Comparison of ENCODE assay signal across 23 cellular contexts in genomic region chr2:207655000-207655399, GRCh38. TPM values are rescaled to one million over a fixed set of nuclear protein-coding genes. Genes with fewer than 3 reads are reported as not detected.
DNase-seq lines count a peak whose midpoint lies in the region; ATAC-seq, FAIRE-seq and TF ChIP-seq lines count a peak whose summit lies in the region.
"Had no signal": no experiment of that assay in that cellular context is flagged by ENCODE, and none has a peak within 500 bp of the region (broad histone marks: within the 10 kb centered on the region; RNA-seq: fewer than 3 reads in every experiment).

No MANE protein-coding gene starts in this region.

- H3K27ac ChIP-seq in GM23248: no peak overlapping the region
- H3K27ac ChIP-seq in K562 (ENCODE audit: extremely low read depth, low read depth, low read length): no peak overlapping the region
- no peak overlapping the region for H3K27ac ChIP-seq in trophoblast cell (ENCODE audit: low read depth, low read length)
- H3K27ac ChIP-seq: C4-2B had no signal

- H3K9me3 ChIP-seq in GM23248 (ENCODE audit: low read depth) (no peaks in the 10 kb centered on the region), K562 (replicated peaks; ENCODE audit: control insufficient read depth, insufficient read depth, low read depth, low read length) (no peaks in the 10 kb centered on the region), trophoblast cell (ENCODE audit: insufficient read depth, low read depth, low read length) (no peaks in the 10 kb centered on the region)
- H3K9me3 ChIP-seq: Caco-2 had no signal

- CTCF ChIA-PET in K562 (lab: Yijun Ruan, JAX; ENCODE audit: low intra/inter-chr PET ratio): no interaction called here

- H3K4ac ChIP-seq in trophoblast cell (ENCODE audit: low read depth, low read length): no peak overlapping the region

- no peak overlapping the region for H4K8ac ChIP-seq in trophoblast cell (ENCODE audit: low read depth, low read length)

- H2AFZ ChIP-seq in GM23248 (no peak overlapping the region), K562 (ENCODE audit: low read depth, low read length) (peak overlapping the region; percentile 72), trophoblast cell (ENCODE audit: insufficient read depth, low read length, poor library complexity) (no peak overlapping the region)

- H4K12ac ChIP-seq in trophoblast cell (ENCODE audit: low read depth, low read length): no peak overlapping the region

- TF ChIP-seq CTCF in K562 (IDR thresholded peaks at IDR 0.05 in 2 of 3, conservative IDR thresholded peaks at IDR 0.05 in 1 of 3; ENCODE audit: insufficient read depth in 2 of 3, low read depth in 1 of 3, low read length in 3 of 3): no peak

- peak; percentile 27 for DNase-seq in AG20443 (ENCODE audit: low spot score)
- DNase-seq in GM23248: peak; percentile 2
- no peak for DNase-seq in K562 (ENCODE audit: extremely low read depth in 1 of 4, low spot score in 3 of 4)
- DNase-seq in trophoblast cell: peak; percentile 34 to 84
- DNase-seq in SHP77 treated with DMSO at 0.1 percent for 48 hours (lab: John Stamatoyannopoulos, UW): no peak
- DNase-seq in medulla oblongata (ENCODE audit: extremely low spot score): no peak
- DNase-seq in activated naive CD4-positive, alpha-beta T cell treated with Interleukin-2 at 50 U/mL for 16 hours: no peak
- DNase-seq in GDM1 (lab: John Stamatoyannopoulos, UW): no peak
- DNase-seq: CD8-positive, alpha-beta T cell; DMS 273 treated with DMSO at 0.1 percent for 48 hours; DMS79; Kasumi-1; NCI-H1092 treated with DMSO at 0.1 percent for 48 hours; NCI-H1436 treated with DMSO at 0.1 percent for 48 hours; NCI-H187 treated with DMSO at 0.1 percent for 48 hours; NCI-H2107; NCI-H526 treated with DMSO at 0.1 percent for 48 hours; RPMI8226; SHP77 had no signal

- H3K18ac ChIP-seq in trophoblast cell (ENCODE audit: low read length): no peak overlapping the region

- H3K9ac ChIP-seq in GM23248 (no peak overlapping the region), K562 (ENCODE audit: insufficient read depth in 1 of 2, low read depth in 2 of 2, low read length in 2 of 2) (no peak overlapping the region), trophoblast cell (ENCODE audit: low read length) (no peak overlapping the region)

- POLR2A ChIA-PET in K562 (lab: Yijun Ruan, JAX): no interaction called here

- no peaks in the 10 kb centered on the region for H3K79me1 ChIP-seq in trophoblast cell (ENCODE audit: low read length)

- H3K79me2 ChIP-seq in GM23248 (ENCODE audit: insufficient read depth) (no peaks in the 10 kb centered on the region), K562 (ENCODE audit: control insufficient read depth, insufficient read depth, low read length) (no peaks in the 10 kb centered on the region), trophoblast cell (ENCODE audit: control insufficient read depth, insufficient read depth, low read length, poor library complexity) (peaks cover 2% of the 10 kb centered on the region)

- intact Hi-C loops in K562 (cut with micrococcal nuclease): no loop called here

- H3K4me3 ChIP-seq in GM23248 (no peak overlapping the region), K562 (no peak overlapping the region), trophoblast cell (ENCODE audit: low read depth, low read length) (no peak overlapping the region)
- H3K4me3 ChIP-seq: GM12878 had no signal

- H3K4me2 ChIP-seq in GM23248 (ENCODE audit: unreplicated experiment) (no peak overlapping the region), K562 (ENCODE audit: insufficient read depth, low read length) (no peak overlapping the region), trophoblast cell (ENCODE audit: low read length) (no peak overlapping the region)

- no peak overlapping the region for H4K91ac ChIP-seq in trophoblast cell (ENCODE audit: low read depth, low read length)

- TF ChIP-seq EP300 in K562 (IDR thresholded peaks at IDR 0.05; ENCODE audit: low read length): no peak

- H3K36me3 ChIP-seq in GM23248 (ENCODE audit: low read depth): no peaks in the 10 kb centered on the region
- H3K36me3 ChIP-seq in K562 (ENCODE audit: control insufficient read depth, insufficient read depth, low read length): no peaks in the 10 kb centered on the region
- no peaks in the 10 kb centered on the region for H3K36me3 ChIP-seq in trophoblast cell (ENCODE audit: control insufficient read depth in 1 of 2, insufficient read depth in 2 of 2, low read length in 2 of 2)

- H2BK12ac ChIP-seq in trophoblast cell (ENCODE audit: low read length): no peak overlapping the region

- no peaks in the 10 kb centered on the region for H3K9me2 ChIP-seq in GM23248 (ENCODE audit: insufficient read depth)

- FAIRE-seq in K562 (lab: Jason Lieb, UNC): no peak
- FAIRE-seq: GM12878, H54 had no signal

- TF ChIP-seq RAD21 in K562 (CRISPR knock-in tag; conservative IDR thresholded peaks at IDR 0.05 in 1 of 2, IDR thresholded peaks at IDR 0.05 in 1 of 2): no peak

- no peak overlapping the region for H2BK120ac ChIP-seq in trophoblast cell (ENCODE audit: insufficient read depth, low read length, poor library complexity)

- no peak for TF ChIP-seq POLR2A in K562 (conservative IDR thresholded peaks at IDR 0.05)

- BruUV-seq in K562 (replicated peaks; lab: Mats Ljungman, UMichigan): no TSS peak

- H2AK5ac ChIP-seq in trophoblast cell (ENCODE audit: low read length): no peak overlapping the region

- H3K4me1 ChIP-seq in GM23248 (ENCODE audit: insufficient read depth) (no peaks in the 10 kb centered on the region), K562 (replicated peaks in 1 of 2; ENCODE audit: control insufficient read depth in 2 of 2, insufficient read depth in 2 of 2, low read length in 2 of 2) (no peaks in the 10 kb centered on the region), trophoblast cell (ENCODE audit: control insufficient read depth in 1 of 2, insufficient read depth in 2 of 2, low read length in 2 of 2) (peaks cover 2% of the 10 kb centered on the region in 2 experiments)
- H3K4me1 ChIP-seq: Caco-2 had no signal

- H2BK5ac ChIP-seq in trophoblast cell (ENCODE audit: low read depth, low read length, poor library complexity): no peak overlapping the region

- H3F3A ChIP-seq in GM23248 (ENCODE audit: insufficient read depth): no peaks in the 10 kb centered on the region

- no peaks in the 10 kb centered on the region for H3K9me1 ChIP-seq in K562 (ENCODE audit: control insufficient read depth, insufficient read depth, low read length)

- WGBS in GM23248 (ENCODE audit: low coverage in 1 of 2, low lambda C conversion rate in 2 of 2, missing lambda C conversion rate in 2 of 2), 2 experiments: 54 to 56% methylated on average over 4 of the region's 4 CpGs
- 10% methylated on average over 3 of the region's 4 CpGs for WGBS in K562 (ENCODE audit: insufficient coverage, low coverage, missing lambda C conversion rate)
- WGBS in trophoblast cell (ENCODE audit: extremely low coverage, insufficient coverage, insufficient read length): no CpG with 5 or more reads among the region's 4 CpGs

- no peak for ATAC-seq in K562
- ATAC-seq: CD8-positive, alpha-beta T cell; GM12878 had no signal

- no peaks in the 10 kb centered on the region for H4K20me1 ChIP-seq in GM23248 (ENCODE audit: insufficient read depth)
- no peaks in the 10 kb centered on the region for H4K20me1 ChIP-seq in K562 (replicated peaks; ENCODE audit: control insufficient read depth, insufficient read depth, low read length)

- H3K14ac ChIP-seq in trophoblast cell (ENCODE audit: low read length): no peak overlapping the region

- in situ Hi-C loops in GM23248 (cut with MboI) (no loop called here), K562 (cut with MboI) (no loop called here)

- H3K27me3 ChIP-seq in GM23248 (replicated peaks; ENCODE audit: insufficient read depth) (no peaks in the 10 kb centered on the region), K562 (ENCODE audit: control insufficient read depth in 2 of 2, insufficient read depth in 2 of 2, low read length in 2 of 2) (no peaks in the 10 kb centered on the region), trophoblast cell (ENCODE audit: insufficient read depth, low read length) (no peaks in the 10 kb centered on the region)

- H3K23ac ChIP-seq in trophoblast cell (ENCODE audit: low read length): no peak overlapping the region

RNA-seq across cellular contexts. Expression of gene METTL21A, which starts 29.8 kb away (rescaled TPM):
- 22.0 and 23.3 TPM in 2 replicates for total RNA-seq in GM23248 (2014; rRNA removed; shearing (Covaris generic))
- polyA plus RNA-seq in GM23248 (2016; fragmentation: Nextera tagmentation; extraction: Ambion mirVana): 21.3 and 22.0 TPM in 2 replicates
- 17.0 and 32.8 TPM in 2 replicates for total RNA-seq in K562 (2011; cell fraction: chromatin; rRNA removed; ENCODE audit: low replicate concordance)
- 11.8 and 14.9 TPM in 2 replicates for total RNA-seq in K562 (2011; cell fraction: nucleolus; rRNA removed)
- total RNA-seq in K562 (2011; cell fraction: nucleoplasm; rRNA removed): 22.3 and 41.6 TPM in 2 replicates
- total RNA-seq in K562 (2014; rRNA removed): 40.4 and 44.3 TPM in 2 replicates
- 37.4 and 43.3 TPM in 2 replicates for total RNA-seq in K562 (2014; rRNA removed; fragmentation: Illumina TruSeq; extraction: Trizol)
- total RNA-seq in K562 (2015; rRNA removed; fragmentation: Illumina TruSeq; extraction: Trizol): 38.9 and 44.7 TPM in 2 replicates
- 24.9 and 28.3 TPM in 2 replicates for total RNA-seq in K562 (2021)
- 28.6 and 39.0 TPM in 2 replicates for polyA plus RNA-seq in K562 (2011; rRNA removed)
- polyA plus RNA-seq in K562 (2011; cell fraction: cytosol; rRNA removed): 27.0 and 29.4 TPM in 2 replicates
- 12.6 and 13.0 TPM in 2 replicates for polyA plus RNA-seq in K562 (2011; cell fraction: nucleus; rRNA removed)
- 30.8 and 32.2 TPM in 2 replicates for polyA plus RNA-seq in K562 (2012)
- polyA plus RNA-seq in K562 (2014; fragmentation: Illumina TruSeq; extraction: Trizol): 30.7 and 34.7 TPM in 2 replicates
- 1 to 10 TPM; 9.1 to 9.9 TPM for polyA plus RNA-seq in K562 (2014; fragmentation: Nextera tagmentation; extraction: Ambion mirVana)
- polyA plus RNA-seq in K562 (2014; rRNA removed): 46.5 and 55.6 TPM in 2 replicates
- 20.9 and 23.4 TPM in 2 replicates for polyA minus RNA-seq in K562 (2011; rRNA and poly(A)+ RNA removed)
- 14.1 TPM in 2 replicates for polyA minus RNA-seq in K562 (2011; cell fraction: cytosol; rRNA and poly(A)+ RNA removed)
- 7.4 and 12.0 TPM in 2 replicates for polyA minus RNA-seq in K562 (2011; cell fraction: nucleus; rRNA and poly(A)+ RNA removed)
- 15.3 and 15.7 TPM in 2 replicates for polyA plus RNA-seq in trophoblast cell (2013)

RNA-seq across cellular contexts. Expression of gene CCNYL1, which starts 56.4 kb away (rescaled TPM):
- total RNA-seq in GM23248 (2014; rRNA removed; shearing (Covaris generic)): 12.5 and 14.9 TPM in 2 replicates
- polyA plus RNA-seq in GM23248 (2016; fragmentation: Nextera tagmentation; extraction: Ambion mirVana) (12.7 and 16.4 TPM in 2 replicates), K562 (2011; rRNA removed) (5.5 and 7.5 TPM in 2 replicates), K562 (2014; fragmentation: Illumina TruSeq; extraction: Trizol) (6.7 and 7.1 TPM in 2 replicates), K562 (2014; fragmentation: Nextera tagmentation; extraction: Ambion mirVana) (1 to 10 TPM; 1.9 to 2.1 TPM), K562 (2014; rRNA removed) (4.0 and 5.2 TPM in 2 replicates)
- total RNA-seq in K562 (2011; cell fraction: chromatin; rRNA removed; ENCODE audit: low replicate concordance): 3.1 and 7.4 TPM in 2 replicates
- 2.8 and 3.3 TPM in 2 replicates for total RNA-seq in K562 (2011; cell fraction: nucleolus; rRNA removed)
- 5.4 and 9.6 TPM in 2 replicates for total RNA-seq in K562 (2011; cell fraction: nucleoplasm; rRNA removed)
- total RNA-seq in K562 (2014; rRNA removed) (2.1 and 3.3 TPM in 2 replicates), K562 (2014; rRNA removed; fragmentation: Illumina TruSeq; extraction: Trizol) (3.7 and 4.4 TPM in 2 replicates), K562 (2015; rRNA removed; fragmentation: Illumina TruSeq; extraction: Trizol) (4.1 and 4.7 TPM in 2 replicates), K562 (2021) (4.5 and 6.0 TPM in 2 replicates)
- 1.9 and 3.2 TPM in 2 replicates for polyA plus RNA-seq in K562 (2011; cell fraction: cytosol; rRNA removed)
- 2.5 and 3.7 TPM in 2 replicates for polyA plus RNA-seq in K562 (2011; cell fraction: nucleus; rRNA removed)
- 4.7 and 5.9 TPM in 2 replicates for polyA plus RNA-seq in K562 (2012)
- 6.5 and 11.2 TPM in 2 replicates for polyA minus RNA-seq in K562 (2011; rRNA and poly(A)+ RNA removed)
- 3.3 and 4.0 TPM in 2 replicates for polyA minus RNA-seq in K562 (2011; cell fraction: cytosol; rRNA and poly(A)+ RNA removed)
- 1.5 and 3.6 TPM in 2 replicates for polyA minus RNA-seq in K562 (2011; cell fraction: nucleus; rRNA and poly(A)+ RNA removed)
- polyA plus RNA-seq in trophoblast cell (2013): 20.8 and 21.4 TPM in 2 replicates

Comparison
In these comparisons a context has a peak if more than half of its experiments do, and no peak if none do; other contexts are left out.
1. DNase-seq: peak in AG20443 (single experiment), GM23248 (single experiment) and trophoblast cell (2 of 2); none in K562 (0 of 4), SHP77 treated with DMSO at 0.1 percent for 48 hours (single experiment), medulla oblongata (single experiment), activated naive CD4-positive, alpha-beta T cell treated with Interleukin-2 at 50 U/mL for 16 hours (single experiment) and GDM1 (single experiment).